13 cellular contexts compared by ENCODE assay signal in the genomic region with DNA sequence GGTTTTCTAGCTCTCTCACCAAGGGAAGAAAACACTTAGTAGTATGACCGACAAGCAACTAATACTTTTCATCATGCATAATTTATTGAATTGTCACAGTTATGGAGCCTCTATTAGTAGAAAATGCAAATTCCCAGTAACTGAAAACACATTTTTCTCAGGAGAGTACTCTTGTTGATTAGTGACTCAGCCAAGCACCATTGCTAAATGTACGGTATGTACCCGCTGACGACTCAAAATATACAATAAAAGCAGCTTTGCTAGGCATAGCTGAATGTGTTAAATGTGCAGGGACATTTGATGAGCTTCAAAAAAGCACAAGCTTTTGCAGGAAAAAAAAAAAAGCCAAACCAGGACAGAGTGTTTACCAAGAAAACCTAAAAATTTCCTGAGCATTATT.
DNase-seq lines count a peak whose midpoint lies in the region; TF ChIP-seq lines count a peak whose summit lies in the region.
"Had no signal": no experiment of that assay in that cellular context is flagged by ENCODE, and none has a peak within 500 bp of the region (broad histone marks: within the 10 kb centered on the region; RNA-seq: fewer than 3 reads in every experiment).

No MANE protein-coding gene starts in this region.

- H3K27ac ChIP-seq in angular gyrus (ENCODE audit: low read depth, low read length): peak overlapping the region; percentile 37
- H3K27ac ChIP-seq: BLaER1 treated with 17β-estradiol and CSF1 and Interleukin-3, amounts not matched to agents 10 nM and 100 nM; KMS-11 had no signal

- no peak overlapping the region for H3K4me3 ChIP-seq in fibroblast of villous mesenchyme (ENCODE audit: low read depth, low read length)
- no peak overlapping the region for H3K4me3 ChIP-seq in H7 (ENCODE audit: insufficient read depth, low read depth, low read length)
- no peak overlapping the region for H3K4me3 ChIP-seq in lower leg skin (ENCODE audit: low read depth, poor library complexity, severe bottlenecking)
- H3K4me3 ChIP-seq: BLaER1 treated with 17β-estradiol and CSF1 and Interleukin-3, amounts not matched to agents 10 nM and 100 nM had no signal

- no peak for TF ChIP-seq POLR2A in lower leg skin (IDR thresholded peaks at IDR 0.05)

- no peaks in the 10 kb centered on the region for H3K36me3 ChIP-seq in H7 (replicated peaks; ENCODE audit: control insufficient read depth, insufficient read depth, low read length)
- H3K36me3 ChIP-seq: BLaER1 treated with 17β-estradiol and CSF1 and Interleukin-3, amounts not matched to agents 10 nM and 100 nM had no signal

- TF ChIP-seq CTCF in fibroblast of villous mesenchyme (IDR thresholded peaks at IDR 0.05; ENCODE audit: insufficient read depth, low read depth, low read length): no peak
- TF ChIP-seq CTCF in lower leg skin (IDR thresholded peaks at IDR 0.05): no peak

- no peaks in the 10 kb centered on the region for H3K27me3 ChIP-seq in H7 (ENCODE audit: control insufficient read depth, insufficient read depth, low read length)
- H3K27me3 ChIP-seq: BLaER1 treated with 17β-estradiol and CSF1 and Interleukin-3, amounts not matched to agents 10 nM and 100 nM had no signal

- intact Hi-C loops in lower leg skin (cut with DNase I; ENCODE audit: low total_unique reads): no loop called here

- WGBS in lower leg skin, 2 donors: 80 to 81% methylated on average over 4 of the region's 4 CpGs

- DNase-seq in HCEC 1CT (peak; percentile 74), fibroblast of villous mesenchyme (ENCODE audit: low read depth) (peak; percentile 73), superior temporal gyrus (ENCODE audit: extremely low spot score) (peak; percentile 73), H7 (no peak), globus pallidus (ENCODE audit: low spot score) (no peak), lower leg skin (ENCODE audit: low spot score in 2 of 2) (no peak)
- DNase-seq: DMS 273 treated with DMSO at 0.1 percent for 48 hours, NCI-H1930, NCI-H510A treated with DMSO at 0.1 percent for 48 hours, SHP77 treated with DMSO at 0.1 percent for 48 hours had no signal

Comparison
In these comparisons a context has a peak if more than half of its experiments do, and no peak if none do; other contexts are left out.
1. DNase-seq: peak in HCEC 1CT (single experiment), fibroblast of villous mesenchyme (single experiment) and superior temporal gyrus (single experiment); none in H7 (single experiment), globus pallidus (single experiment) and lower leg skin (0 of 2).